In the genomic region with DNA sequence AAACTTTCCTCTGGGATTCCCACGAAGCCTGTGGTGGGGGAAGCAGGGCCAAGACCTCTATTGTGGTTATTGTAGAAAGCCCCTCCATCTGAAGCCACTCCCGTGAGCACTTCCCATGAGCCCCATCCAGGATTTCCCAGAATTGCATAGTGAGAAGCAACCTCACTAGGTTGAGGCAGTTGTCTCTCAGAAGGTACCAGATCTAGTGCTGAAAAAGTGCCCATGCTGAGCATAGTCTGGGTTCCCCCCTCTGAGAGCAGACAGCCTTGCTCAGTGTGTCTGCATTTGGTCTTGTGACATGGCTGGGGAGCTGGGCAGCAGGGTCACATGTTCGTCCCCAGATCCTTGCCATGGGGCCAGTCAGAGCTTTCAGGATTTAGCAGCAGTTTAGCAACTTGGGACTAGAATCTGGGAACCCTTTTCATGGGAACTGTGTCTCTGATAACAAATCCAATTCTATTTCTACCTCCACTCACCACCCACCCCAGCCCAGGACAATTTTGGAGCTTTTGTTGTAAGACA, we compare ENCODE assay signal across 11 cellular contexts. TPM values are rescaled to one million over a fixed set of nuclear protein-coding genes. Genes with fewer than 3 reads are reported as not detected.
A peak's percentile ranks its signal among the peaks of the same experiment; 100 is the strongest.
DNase-seq lines count a peak whose midpoint lies in the region; ATAC-seq and TF ChIP-seq lines count a peak whose summit lies in the region.
"Had no signal": no experiment of that assay in that cellular context is flagged by ENCODE, and none has a peak within 500 bp of the region (broad histone marks: within the 10 kb centered on the region; RNA-seq: fewer than 3 reads in every experiment).

No MANE protein-coding gene starts in this region.

- ATAC-seq in T-helper 17 cell: no peak
- peak; percentile 57 to 84 (median 71) for ATAC-seq in heart left ventricle
- ATAC-seq in left colon: no peak

- H3K4me3 Mint-ChIP-seq in T-helper 17 cell: no peak overlapping the region
- H3K4me3 Mint-ChIP-seq: type B pancreatic cell had no signal

- TF ChIP-seq POLR2A in heart left ventricle (IDR thresholded peaks at IDR 0.05) (no peak), prostate gland (IDR thresholded peaks at IDR 0.05) (no peak)

- DNase-seq in T-helper 17 cell: no peak
- peak in 1 of 5 donors; percentile 27 for DNase-seq in heart left ventricle
- DNase-seq in prostate gland (ENCODE audit: low spot score): no peak
- DNase-seq in OCI-M1 (lab: John Stamatoyannopoulos, UW): no peak
- DNase-seq in NCI-H510A (lab: John Stamatoyannopoulos, UW): no peak
- DNase-seq in T-helper 9 cell: no peak
- DNase-seq in left colon: no peak
- DNase-seq: EL, pancreas had no signal

- H3K27me3 Mint-ChIP-seq in T-helper 17 cell: no peaks in the 10 kb centered on the region
- H3K27me3 Mint-ChIP-seq: type B pancreatic cell had no signal

- no peak for TF ChIP-seq CTCF in 22Rv1 (IDR thresholded peaks at IDR 0.05)
- TF ChIP-seq CTCF in heart left ventricle (IDR thresholded peaks at IDR 0.05): no peak
- TF ChIP-seq CTCF in prostate gland (IDR thresholded peaks at IDR 0.05): no peak

- peaks cover 21% of the 10 kb centered on the region for H3K4me1 Mint-ChIP-seq in T-helper 17 cell

- peaks cover 0 to 81% (median 44%) of the 10 kb centered on the region in 9 donors for H3K36me3 ChIP-seq in heart left ventricle
- no peaks in the 10 kb centered on the region for H3K36me3 ChIP-seq in prostate gland
- H3K36me3 ChIP-seq: pancreas had no signal

- 40 to 55% (median 45%) methylated on average over 3 of the region's 3 CpGs for WGBS in heart left ventricle, 4 donors
- 43% methylated on average over 3 of the region's 3 CpGs for WGBS in prostate gland

- peaks cover 5% of the 10 kb centered on the region for H3K36me3 Mint-ChIP-seq in T-helper 17 cell (ENCODE audit: low read depth)

- H3K4me3 ChIP-seq in heart left ventricle (no peak overlapping the region), prostate gland (no peak overlapping the region)
- H3K4me3 ChIP-seq: pancreas had no signal

- no peaks in the 10 kb centered on the region for H3K9me3 ChIP-seq in T-helper 17 cell (ENCODE audit: control insufficient read depth, low read length, poor library complexity, severe bottlenecking)
- no peaks in the 10 kb centered on the region for H3K9me3 ChIP-seq in heart left ventricle
- H3K9me3 ChIP-seq in prostate gland: no peaks in the 10 kb centered on the region

- H3K27ac ChIP-seq in 22Rv1: peak overlapping the region; percentile 5; the same call in 1 of the 2 replicates
- H3K27ac ChIP-seq in heart left ventricle: peak overlapping the region in 11 of 12 donors; percentile 7 to 78 (median 58)
- H3K27ac ChIP-seq in prostate gland: peak overlapping the region; percentile 32 to 50
- H3K27ac ChIP-seq: pancreas had no signal

- H3K4me1 ChIP-seq in heart left ventricle (peaks cover 0 to 30% (median 21%) of the 10 kb centered on the region in 12 donors), prostate gland (replicated peaks) (peaks cover 8% of the 10 kb centered on the region)

- intact Hi-C loops in heart left ventricle (cut with DNase I): loop anchor here in 6 of 10 donors (2.0 to 10.0 kb wide), 3 partner anchors 239 to 306 kb away; no protein-coding TSS in a partner anchor
- intact Hi-C loops in prostate gland (cut with DNase I): no loop called here
- intact Hi-C loops in left colon (cut with DNase I, micrococcal nuclease): loop anchor here in 1 of 2 donors (10.0 kb wide), 1 partner anchor 236 kb away; no protein-coding TSS in a partner anchor

- H3K27me3 ChIP-seq in heart left ventricle: no peaks in the 10 kb centered on the region
- H3K27me3 ChIP-seq in prostate gland (replicated peaks; ENCODE audit: insufficient read depth): no peaks in the 10 kb centered on the region
- H3K27me3 ChIP-seq: pancreas had no signal

- H3K27ac Mint-ChIP-seq in T-helper 17 cell: peak overlapping the region; percentile 72

RNA-seq across cellular contexts. Expression of a gene that starts 38.7 kb away (rescaled TPM):
- total RNA-seq in T-helper 17 cell (10 to 100 TPM; 42.4 to 44.8 TPM), heart left ventricle (10 to 100 TPM in 1 of 9 donors, 1 to 10 TPM in 8; 4.6 to 12.5 (median 6.3) TPM), prostate gland (10 to 100 TPM; 13.5 to 26.4 TPM), left colon (10 to 100 TPM; 16.5 to 18.7 TPM)
- polyA plus RNA-seq in heart left ventricle: 1 to 10 TPM; 5.3 to 5.5 TPM

Comparison
In these comparisons a context has a peak if more than half of its experiments do, and no peak if none do; other contexts are left out.
1. H3K27ac ChIP-seq: peak in every context shown above with its lines; median percentile 58 in heart left ventricle; 41 in prostate gland; 5 in 22Rv1.
2. ATAC-seq: peak in heart left ventricle (4 of 4); none in T-helper 17 cell (single experiment) and left colon (single experiment).